Comparison of ENCODE assay signal across 22 cellular contexts in genomic region chr12:116919706-116920485, GRCh38. TPM values are rescaled to one million over a fixed set of nuclear protein-coding genes. Genes with fewer than 3 reads are reported as not detected.
A peak's percentile ranks its signal among the peaks of the same experiment; 100 is the strongest.
DNase-seq lines count a peak whose midpoint lies in the region; ATAC-seq and TF ChIP-seq lines count a peak whose summit lies in the region.
"Had no signal": no experiment of that assay in that cellular context is flagged by ENCODE, and none has a peak within 500 bp of the region (broad histone marks: within the 10 kb centered on the region; RNA-seq: fewer than 3 reads in every experiment).

No MANE protein-coding gene starts in this region.

- TF ChIP-seq CTCF in colonic mucosa (IDR thresholded peaks at IDR 0.05) (no peak), upper lobe of left lung (IDR thresholded peaks at IDR 0.05) (no peak)

- no peaks in the 10 kb centered on the region for H3K27me3 ChIP-seq in Karpas-422 (ENCODE audit: low read length)
- H3K27me3 ChIP-seq in colonic mucosa: no peaks in the 10 kb centered on the region
- H3K27me3 ChIP-seq in mucosa of stomach (ENCODE audit: control insufficient read depth, insufficient read depth, low read length): no peaks in the 10 kb centered on the region
- H3K27me3 ChIP-seq in upper lobe of left lung: no peaks in the 10 kb centered on the region
- H3K27me3 ChIP-seq: heart left ventricle had no signal

- H3K27ac ChIP-seq in Karpas-422 (ENCODE audit: low read length) (peak overlapping the region; percentile 84), colonic mucosa (peak overlapping the region; percentile 66), upper lobe of left lung (peak overlapping the region in 3 of 4 donors; percentile 6 to 35 (median 19))
- H3K27ac ChIP-seq: heart left ventricle, parathyroid adenoma, skin epidermis had no signal

- TF ChIP-seq EP300 in upper lobe of left lung (IDR thresholded peaks at IDR 0.05): no peak

- peak overlapping the region; percentile 62 for H3K4me2 ChIP-seq in Karpas-422 (ENCODE audit: low read depth, low read length, poor library complexity, severe bottlenecking)

- H3K4me3 ChIP-seq in Karpas-422 (ENCODE audit: low read length) (peak overlapping the region; percentile 34; the same call in 1 of the 2 replicates), colonic mucosa (no peak overlapping the region), mucosa of stomach (ENCODE audit: low read length) (peak overlapping the region; percentile 24), upper lobe of left lung (no peak overlapping the region)
- H3K4me3 ChIP-seq: heart left ventricle, skin epidermis had no signal

- no peak for DNase-seq in Karpas-422
- DNase-seq in colonic mucosa: no peak
- DNase-seq in upper lobe of left lung: peak in 1 of 2 donors; percentile 26
- DNase-seq in DMS153 (lab: John Stamatoyannopoulos, UW): no peak
- no peak for DNase-seq in SW 1271 (lab: John Stamatoyannopoulos, UW)
- DNase-seq in NCI-H1694 (lab: John Stamatoyannopoulos, UW): no peak
- DNase-seq: activated CD4-positive, alpha-beta T cell treated with anti-CD3 and anti-CD28 coated beads for 1 hour; activated gamma-delta T cell treated with Interleukin-2 at 50 U/mL for 16 hours; C1 segment of cervical spinal cord; DMS79; heart left ventricle; islet precursor cell; midbrain; NCI-H1105; NCI-H2171; Right ventricle myocardium superior; stimulated activated CD4-positive, alpha-beta T cell treated with anti-CD3 and anti-CD28 coated beads, Interleukin-4, amount 100 ng/mL, for 24 hours; stimulated activated CD8-positive, alpha-beta memory T cell treated with anti-CD3 and anti-CD28 coated beads, Interleukin-4, amount 100 ng/mL, for 48 hours had no signal

- intact Hi-C loops in colonic mucosa (cut with DNase I): no loop called here

- TF ChIP-seq POLR2A in upper lobe of left lung (IDR thresholded peaks at IDR 0.05): no peak

- peaks cover 5% of the 10 kb centered on the region; the same call in 1 of the 2 replicates for H3K36me3 ChIP-seq in Karpas-422 (ENCODE audit: insufficient read depth, low read length)
- no peaks in the 10 kb centered on the region for H3K36me3 ChIP-seq in colonic mucosa
- no peaks in the 10 kb centered on the region for H3K36me3 ChIP-seq in mucosa of stomach (ENCODE audit: control insufficient read depth, insufficient read depth, low read length)
- H3K36me3 ChIP-seq in upper lobe of left lung: no peaks in the 10 kb centered on the region

- WGBS in upper lobe of left lung, 2 donors: 44 to 64% methylated on average over 6 of the region's 6 CpGs

- H3K9me2 ChIP-seq in Karpas-422 (replicated peaks; ENCODE audit: insufficient read depth, low read length): no peaks in the 10 kb centered on the region

- H3K9me3 ChIP-seq in Karpas-422 (ENCODE audit: low read length): no peaks in the 10 kb centered on the region
- H3K9me3 ChIP-seq in colonic mucosa: no peaks in the 10 kb centered on the region
- H3K9me3 ChIP-seq in mucosa of stomach (ENCODE audit: control insufficient read depth, low read length): no peaks in the 10 kb centered on the region
- H3K9me3 ChIP-seq in upper lobe of left lung: no peaks in the 10 kb centered on the region
- H3K9me3 ChIP-seq: heart left ventricle had no signal

- H4K20me1 ChIP-seq in Karpas-422 (ENCODE audit: insufficient read depth, low read depth, low read length): no peaks in the 10 kb centered on the region

- peaks cover 88% of the 10 kb centered on the region for H3K79me2 ChIP-seq in Karpas-422 (ENCODE audit: low read length)

- peaks cover 76% of the 10 kb centered on the region for H3K4me1 ChIP-seq in Karpas-422 (ENCODE audit: low read length)
- peaks cover 11% of the 10 kb centered on the region for H3K4me1 ChIP-seq in colonic mucosa
- peaks cover 56% of the 10 kb centered on the region for H3K4me1 ChIP-seq in mucosa of stomach (ENCODE audit: control insufficient read depth, insufficient read depth, low read length)
- H3K4me1 ChIP-seq in upper lobe of left lung: peaks cover 6 to 38% (median 26%) of the 10 kb centered on the region in 4 donors
- H3K4me1 ChIP-seq: parathyroid adenoma had no signal

- no peak overlapping the region for H2AFZ ChIP-seq in Karpas-422 (ENCODE audit: low read length)
- H2AFZ ChIP-seq: parathyroid adenoma had no signal

- no peak for ATAC-seq in upper lobe of left lung (ENCODE audit: low FRiP score in 2 of 2)
- ATAC-seq: esophagus mucosa, heart left ventricle had no signal

- peak overlapping the region; percentile 50 for H3K9ac ChIP-seq in Karpas-422 (ENCODE audit: low read length)
- no peak overlapping the region for H3K9ac ChIP-seq in colonic mucosa (ENCODE audit: low read depth in 2 of 2, low read length in 2 of 2)
- H3K9ac ChIP-seq in mucosa of stomach (ENCODE audit: low read length): peak overlapping the region; percentile 33
- H3K9ac ChIP-seq: parathyroid adenoma had no signal

RNA-seq across cellular contexts. Expression of gene FBXW8, which starts 9.1 kb away (rescaled TPM):
- 34.8 TPM in 2 replicates for total RNA-seq in Karpas-422 (2014; rRNA removed; shearing (Covaris generic); ENCODE audit: low replicate concordance)
- total RNA-seq in colonic mucosa (10 to 100 TPM; 11.1 to 13.7 TPM), upper lobe of left lung (10 to 100 TPM; 14.7 to 52.4 (median 18.6) TPM)

RNA-seq across cellular contexts. Expression of gene HRK, which starts 38.7 kb away (rescaled TPM):
- 0.94 and 1.2 TPM in 2 replicates for total RNA-seq in Karpas-422 (2014; rRNA removed; shearing (Covaris generic); ENCODE audit: low replicate concordance)
- total RNA-seq in colonic mucosa: under 1 TPM; 0.19 to 0.52 TPM
- total RNA-seq in upper lobe of left lung: under 1 TPM in 3 of 6 donors, not detected in 3; 0.06 to 0.33 (median 0.13) TPM

Comparison
In these comparisons a context has a peak if more than half of its experiments do, and no peak if none do; other contexts are left out.
1. H3K27ac ChIP-seq: peak in every context shown above with its lines; median percentile 84 in Karpas-422; 66 in colonic mucosa; 19 in upper lobe of left lung.
2. H3K4me3 ChIP-seq: peak in Karpas-422 (single experiment) and mucosa of stomach (single experiment); none in colonic mucosa (single experiment) and upper lobe of left lung (0 of 4).
3. H3K9ac ChIP-seq: peak in Karpas-422 (single experiment) and mucosa of stomach (single experiment); none in colonic mucosa (0 of 2).